Comparison of ENCODE assay signal across 13 cellular contexts in genomic region chr17:260944-261343, GRCh38.
"Had no signal": no experiment of that assay in that cellular context is flagged by ENCODE, and none has a peak within 500 bp of the region (broad histone marks: within the 10 kb centered on the region; RNA-seq: fewer than 3 reads in every experiment).

No MANE protein-coding gene starts in this region.

- H3K27ac ChIP-seq: body of pancreas, neural progenitor cell had no signal

- H3K36me3 ChIP-seq: neural progenitor cell had no signal

- H3K9me3 ChIP-seq: body of pancreas had no signal

- H3K9ac ChIP-seq: neural progenitor cell had no signal

- H3K27ac Mint-ChIP-seq: activated CD4-positive, alpha-beta memory T cell treated with anti-CD3 and anti-CD28 coated beads for 36 hours; activated T-cell treated with anti-CD3 and anti-CD28 coated beads, Interleukin-2, amount 50 U/mL, for 72 hours; neural progenitor cell; stimulated activated naive B cell treated with anti-CD40 and anti-IgM and Interleukin-4, amounts not matched to agents 10 μg/mL and 1 μg/mL and 100 μg/mL, for 72 hours had no signal

- H3K27me3 ChIP-seq: body of pancreas had no signal

- H3K36me3 Mint-ChIP-seq: activated CD4-positive, alpha-beta memory T cell treated with anti-CD3 and anti-CD28 coated beads for 36 hours had no signal

- H3K9me3 Mint-ChIP-seq: activated CD4-positive, alpha-beta memory T cell treated with anti-CD3 and anti-CD28 coated beads for 36 hours; activated T-cell treated with anti-CD3 and anti-CD28 coated beads, Interleukin-2, amount 50 U/mL, for 72 hours had no signal

- H3K4me3 ChIP-seq: body of pancreas, neural progenitor cell had no signal

- H3K4me3 Mint-ChIP-seq: activated CD4-positive, alpha-beta memory T cell treated with anti-CD3 and anti-CD28 coated beads for 36 hours; activated T-cell treated with anti-CD3 and anti-CD28 coated beads, Interleukin-2, amount 50 U/mL, for 72 hours; neural progenitor cell; stimulated activated naive B cell treated with anti-CD40 and anti-IgM and Interleukin-4, amounts not matched to agents 10 μg/mL and 1 μg/mL and 100 μg/mL, for 72 hours had no signal

- DNase-seq: activated CD4-positive, alpha-beta memory T cell treated with anti-CD3 and anti-CD28 coated beads for 36 hours; activated CD4-positive, CD25-positive, alpha-beta regulatory T cell; activated naive CD4-positive, alpha-beta T cell treated with Interleukin-2 at 50 U/mL for 16 hours; activated T-cell treated with anti-CD3 and anti-CD28 coated beads, Interleukin-2, amount 50 U/mL, for 72 hours; amniotic stem cell; cerebellar nuclear complex; stimulated activated CD4-positive, alpha-beta T cell treated with anti-CD3 and anti-CD28 coated beads, Interleukin-1b, Interleukin-23, amount 100 ng/mL, for 48 hours; stimulated activated naive B cell treated with anti-CD40 and anti-IgM and Interleukin-4, amounts not matched to agents 10 μg/mL and 1 μg/mL and 100 μg/mL, for 72 hours; substantia nigra; T-helper 2 cell; trophoblast cell had no signal

- ATAC-seq: activated T-cell treated with anti-CD3 and anti-CD28 coated beads, Interleukin-2, amount 50 U/mL, for 72 hours; body of pancreas; stimulated activated naive B cell treated with anti-CD40 and anti-IgM and Interleukin-4, amounts not matched to agents 10 μg/mL and 1 μg/mL and 100 μg/mL, for 72 hours had no signal
